In the genomic region with DNA sequence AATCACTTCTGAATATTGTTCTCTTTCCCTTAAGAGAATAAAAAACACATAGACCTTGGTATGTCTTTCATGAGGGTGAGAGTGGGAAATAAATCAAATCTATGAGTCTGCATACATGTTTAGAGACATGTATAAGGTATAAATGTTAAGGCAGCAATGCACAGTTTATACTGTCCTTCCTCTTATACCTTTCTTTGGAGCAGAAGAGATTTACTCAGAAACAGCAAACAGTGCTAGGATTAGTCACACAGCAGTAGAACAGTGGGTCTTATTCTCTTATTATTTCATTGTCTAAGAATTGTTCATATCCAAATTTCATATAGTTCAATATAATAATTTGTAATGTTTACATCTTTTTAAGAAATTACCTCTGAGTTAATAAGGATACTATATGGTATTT, we compare ENCODE assay signal across 1 cellular context.
TF ChIP-seq lines count a peak whose summit lies in the region.

No MANE protein-coding gene starts in this region.

TF ChIP-seq in A549, 52 proteins besides CTCF, POLR2A, EP300 and RAD21 (continued from another document):
- TF ChIP-seq, protein P1, sequence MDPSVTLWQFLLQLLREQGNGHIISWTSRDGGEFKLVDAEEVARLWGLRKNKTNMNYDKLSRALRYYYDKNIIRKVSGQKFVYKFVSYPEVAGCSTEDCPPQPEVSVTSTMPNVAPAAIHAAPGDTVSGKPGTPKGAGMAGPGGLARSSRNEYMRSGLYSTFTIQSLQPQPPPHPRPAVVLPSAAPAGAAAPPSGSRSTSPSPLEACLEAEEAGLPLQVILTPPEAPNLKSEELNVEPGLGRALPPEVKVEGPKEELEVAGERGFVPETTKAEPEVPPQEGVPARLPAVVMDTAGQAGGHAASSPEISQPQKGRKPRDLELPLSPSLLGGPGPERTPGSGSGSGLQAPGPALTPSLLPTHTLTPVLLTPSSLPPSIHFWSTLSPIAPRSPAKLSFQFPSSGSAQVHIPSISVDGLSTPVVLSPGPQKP (IDR thresholded peaks at IDR 0.05; ENCODE audit: low read depth, low read length): no peak
TF ChIP-seq in A549: peak in this region for 0.
